ENCODE assay signal across 8 cellular contexts in the genomic region with DNA sequence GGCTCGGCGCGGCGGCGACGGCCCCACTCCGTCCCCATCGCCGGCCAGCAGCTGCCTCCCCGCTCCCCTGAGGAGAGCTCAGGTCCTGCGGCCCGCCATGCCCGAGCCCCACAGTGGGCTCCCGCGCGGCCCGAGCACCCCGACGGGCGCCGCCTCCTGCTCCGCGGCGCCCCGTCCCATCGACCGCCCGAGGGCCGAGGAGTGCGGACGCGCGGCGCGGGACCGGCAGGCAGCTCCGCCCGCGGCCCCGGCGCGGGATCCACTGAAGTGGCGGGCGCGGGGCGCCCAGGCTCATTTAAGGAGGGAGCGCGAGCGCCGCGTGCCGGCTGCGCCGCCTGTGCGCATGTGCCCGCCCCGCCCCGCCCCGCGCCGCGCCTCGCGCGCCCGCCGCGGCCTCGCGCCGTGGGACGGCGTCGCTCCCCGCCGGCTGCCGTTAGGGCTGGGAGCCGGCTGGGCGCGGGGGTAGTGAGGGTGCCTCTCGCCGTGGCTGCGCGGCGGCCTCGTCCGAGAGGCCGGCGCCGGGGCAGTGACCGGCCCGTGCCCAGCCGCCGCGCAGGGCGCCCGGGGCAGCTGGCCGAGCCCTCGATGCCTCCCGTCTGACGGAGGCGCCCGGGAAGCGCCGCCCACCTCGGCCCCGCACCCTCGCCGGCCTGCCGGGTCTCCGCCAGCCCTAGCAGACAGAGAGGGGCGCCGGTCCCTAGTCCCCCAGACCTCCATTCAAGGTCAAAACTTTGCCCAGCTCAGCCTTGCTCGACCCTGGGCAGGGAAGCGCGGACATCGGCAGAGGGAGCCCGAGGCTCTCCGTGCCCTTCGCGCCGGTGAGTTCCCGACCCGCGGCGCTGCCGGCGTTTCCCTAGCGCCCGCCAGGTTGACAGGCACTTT. TPM values are rescaled to one million over a fixed set of nuclear protein-coding genes. Genes with fewer than 3 reads are reported as not detected.
DNase-seq lines count a peak whose midpoint lies in the region; ATAC-seq and TF ChIP-seq lines count a peak whose summit lies in the region.

A gene with protein sequence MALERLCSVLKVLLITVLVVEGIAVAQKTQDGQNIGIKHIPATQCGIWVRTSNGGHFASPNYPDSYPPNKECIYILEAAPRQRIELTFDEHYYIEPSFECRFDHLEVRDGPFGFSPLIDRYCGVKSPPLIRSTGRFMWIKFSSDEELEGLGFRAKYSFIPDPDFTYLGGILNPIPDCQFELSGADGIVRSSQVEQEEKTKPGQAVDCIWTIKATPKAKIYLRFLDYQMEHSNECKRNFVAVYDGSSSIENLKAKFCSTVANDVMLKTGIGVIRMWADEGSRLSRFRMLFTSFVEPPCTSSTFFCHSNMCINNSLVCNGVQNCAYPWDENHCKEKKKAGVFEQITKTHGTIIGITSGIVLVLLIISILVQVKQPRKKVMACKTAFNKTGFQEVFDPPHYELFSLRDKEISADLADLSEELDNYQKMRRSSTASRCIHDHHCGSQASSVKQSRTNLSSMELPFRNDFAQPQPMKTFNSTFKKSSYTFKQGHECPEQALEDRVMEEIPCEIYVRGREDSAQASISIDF (minus strand): TSS at position 269 of the 882 bp plus-strand sequence. CDS start 333 bp downstream, outside the sequence.

- H2AFZ ChIP-seq in OCI-LY1 (ENCODE audit: low read length): no peak within 1 kb of the TSS; the same call in 1 of the 2 replicates

- DNase-seq in CD1c-positive myeloid dendritic cell (ENCODE audit: extremely low spot score) (peak; percentile 79), GM19238 (ENCODE audit: insufficient read length, low spot score) (peak; percentile 71), activated T-cell treated with anti-CD3 and anti-CD28 coated beads for 48 hours (ENCODE audit: low read depth) (peak; percentile 62), esophagus squamous epithelium (lab: John Stamatoyannopoulos, UW) (no peak)
- DNase-seq in naive thymus-derived CD8-positive, alpha-beta T cell: peak in 9 of 10 donors; percentile 10 to 52 (median 33)

- POLR2A ChIA-PET in naive thymus-derived CD8-positive, alpha-beta T cell (lab: Charles Lee): interaction anchor here (1.0 kb wide), 1 partner anchor 170 kb away, joined by 3 read pairs; no protein-coding TSS in a partner anchor

- H3K27ac ChIP-seq in OCI-LY1 (ENCODE audit: low read depth, low read length, poor library complexity, severe bottlenecking) (no peak within 1 kb of the TSS), esophagus squamous epithelium (peak within 1 kb of the TSS in 3 of 4 donors; percentile 74 to 81 (median 78)), stomach smooth muscle (ENCODE audit: low read length) (no peak within 1 kb of the TSS)

- peak within 1 kb of the TSS; percentile 61 to 88 (median 81) for H3K4me3 Mint-ChIP-seq in naive thymus-derived CD8-positive, alpha-beta T cell

- H3K27me3 Mint-ChIP-seq in naive thymus-derived CD8-positive, alpha-beta T cell: peaks cover 15 to 34% (median 27%) of the 10 kb centered on the region in 5 donors

- peaks cover 22% of the 10 kb centered on the region for H3K4me1 ChIP-seq in OCI-LY1 (ENCODE audit: insufficient read depth, low read length, severe bottlenecking)
- H3K4me1 ChIP-seq in esophagus squamous epithelium: peaks cover 8 to 48% (median 21%) of the 10 kb centered on the region in 3 donors
- H3K4me1 ChIP-seq in stomach smooth muscle (ENCODE audit: control insufficient read depth, insufficient read depth, low read length): peaks cover 19% of the 10 kb centered on the region

- 0% methylated on average over 2 of the region's 130 CpGs; no CpG with 5 or more reads in 1 of the 2 donors for WGBS in esophagus squamous epithelium, 2 donors

- H4K20me1 ChIP-seq in OCI-LY1 (ENCODE audit: insufficient read depth, low read length): no peaks in the 10 kb centered on the region

- H3K9me3 ChIP-seq in OCI-LY1 (ENCODE audit: low read length) (no peaks in the 10 kb centered on the region), esophagus squamous epithelium (no peaks in the 10 kb centered on the region), stomach smooth muscle (ENCODE audit: control insufficient read depth in 2 of 2, low read length in 2 of 2) (no peaks in the 10 kb centered on the region)

- H3K4me3 ChIP-seq in OCI-LY1 (ENCODE audit: low read depth, low read length, poor library complexity, severe bottlenecking) (peak within 1 kb of the TSS; percentile 80), esophagus squamous epithelium (peak within 1 kb of the TSS; percentile 55 to 71 (median 58)), stomach smooth muscle (ENCODE audit: low read length in 2 of 2) (peak within 1 kb of the TSS; percentile 29 to 61)

- H3K27me3 ChIP-seq in OCI-LY1 (ENCODE audit: insufficient read depth, low read length) (no peaks in the 10 kb centered on the region; the same call in 1 of the 2 replicates), esophagus squamous epithelium (peaks cover 0 to 48% (median 0%) of the 10 kb centered on the region in 4 donors), stomach smooth muscle (ENCODE audit: control insufficient read depth in 1 of 2, insufficient read depth in 2 of 2, low read length in 2 of 2) (peaks cover 13 to 41% of the 10 kb centered on the region in 2 donors)

- intact Hi-C loops in esophagus squamous epithelium (cut with DNase I): loop anchor here (5.0 kb wide), 1 partner anchor 1018 kb away; no protein-coding TSS in a partner anchor

- no peaks in the 10 kb centered on the region for H3K36me3 ChIP-seq in OCI-LY1 (ENCODE audit: insufficient read depth, low read length)
- H3K36me3 ChIP-seq in esophagus squamous epithelium: no peaks in the 10 kb centered on the region
- no peaks in the 10 kb centered on the region for H3K36me3 ChIP-seq in stomach smooth muscle (ENCODE audit: control insufficient read depth in 2 of 2, insufficient read depth in 2 of 2, low read length in 2 of 2)

- peak within 1 kb of the TSS; percentile 80 for H3K9ac ChIP-seq in OCI-LY1 (ENCODE audit: low read length)
- no peak within 1 kb of the TSS for H3K9ac ChIP-seq in stomach smooth muscle (ENCODE audit: low read length in 2 of 2)

- H3K9me2 ChIP-seq in OCI-LY1 (ENCODE audit: low read depth, low read length): no peaks in the 10 kb centered on the region

- H3K36me3 Mint-ChIP-seq in naive thymus-derived CD8-positive, alpha-beta T cell: peaks cover 0 to 5% (median 0%) of the 10 kb centered on the region in 3 donors

- peaks cover 8 to 21% (median 15%) of the 10 kb centered on the region in 4 donors for H3K4me1 Mint-ChIP-seq in naive thymus-derived CD8-positive, alpha-beta T cell

- no peaks in the 10 kb centered on the region; the same call in 1 of the 2 replicates for H3F3A ChIP-seq in OCI-LY1 (ENCODE audit: insufficient read depth, low read length)

- peaks cover 0 to 6% (median 0%) of the 10 kb centered on the region in 9 donors for H3K9me3 Mint-ChIP-seq in naive thymus-derived CD8-positive, alpha-beta T cell

- peak within 1 kb of the TSS; percentile 70 for H3K4me2 ChIP-seq in OCI-LY1 (ENCODE audit: low read length)

- peak within 1 kb of the TSS in 2 of 10 donors; percentile 14 to 37 for H3K27ac Mint-ChIP-seq in naive thymus-derived CD8-positive, alpha-beta T cell

- ATAC-seq in HG03354 (IDR thresholded peaks at IDR 0.05; ENCODE audit: poor library complexity, severe bottlenecking, unreplicated experiment): peak; percentile 62
- peak; percentile 64 to 74 for ATAC-seq in naive thymus-derived CD8-positive, alpha-beta T cell

- TF ChIP-seq CTCF in OCI-LY1 (IDR thresholded peaks at IDR 0.05; ENCODE audit: low read length): peak; percentile 63
- TF ChIP-seq CTCF in esophagus squamous epithelium (IDR thresholded peaks at IDR 0.05): peak in 5 of 6 experiments; percentile 16 to 39 (median 25)

- no peaks in the 10 kb centered on the region for H3K79me2 ChIP-seq in OCI-LY1 (ENCODE audit: insufficient read depth, low read length)

- peak in 1 of 4 donors; percentile 56 for TF ChIP-seq POLR2A in esophagus squamous epithelium (IDR thresholded peaks at IDR 0.05)

RNA-seq across cellular contexts. Expression of the gene that starts here (rescaled TPM):
- total RNA-seq in esophagus squamous epithelium: 10 to 100 TPM in 1 of 4 donors, 1 to 10 TPM in 3; 4.1 to 16.9 (median 7.4) TPM
- total RNA-seq in naive thymus-derived CD8-positive, alpha-beta T cell: under 1 TPM; 0.29 to 0.38 TPM
- polyA plus RNA-seq in naive thymus-derived CD8-positive, alpha-beta T cell: under 1 TPM in 1 of 3 donors, not detected in 2; 0.91 TPM

Comparison
In these comparisons a context has a peak if more than half of its experiments do, and no peak if none do; other contexts are left out.
1. Peak in DNase-seq and ATAC-seq in naive thymus-derived CD8-positive, alpha-beta T cell; RNA of the gene not detected or under 1 TPM.
2. H3K27ac ChIP-seq: peak in esophagus squamous epithelium (3 of 4); none in OCI-LY1 (single experiment) and stomach smooth muscle (single experiment).
3. Peak in every context shown above with its lines, with median percentiles within 50 percentile points of each other: H3K4me3 ChIP-seq.